Comparison of ENCODE assay signal across 1 cellular context in the genomic region with DNA sequence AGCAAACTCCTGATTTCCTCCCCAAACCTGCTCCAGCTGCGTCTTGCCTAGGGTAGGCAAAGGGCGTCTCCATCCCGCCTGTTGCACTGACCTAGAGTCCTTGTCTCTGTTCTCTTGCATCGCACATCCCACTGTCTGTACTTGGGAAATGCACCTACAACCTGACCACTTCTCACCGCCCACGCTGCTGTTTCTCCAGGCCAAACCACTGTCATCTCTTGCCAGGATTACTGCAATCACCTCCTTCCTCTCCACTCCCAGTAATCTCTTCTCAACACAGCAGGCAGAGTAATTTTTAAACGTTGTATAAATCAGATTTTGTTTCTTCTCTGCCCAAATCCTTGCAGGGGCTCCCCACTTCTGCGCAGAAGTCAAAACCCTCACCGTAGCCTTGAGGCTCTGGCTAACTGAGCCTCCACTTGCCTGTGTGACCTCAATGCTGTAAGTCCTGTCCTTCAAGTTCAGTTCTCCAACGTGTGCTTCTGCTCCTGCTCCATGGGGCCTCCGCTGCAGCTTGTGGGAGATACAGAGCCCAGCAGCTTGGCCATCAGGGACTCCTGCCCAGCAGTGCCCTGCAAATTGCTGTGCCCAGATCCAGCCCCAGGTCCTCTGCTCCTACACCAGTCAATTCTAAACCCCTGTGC.
TF ChIP-seq lines count a peak whose summit lies in the region.

No MANE protein-coding gene starts in this region.

TF ChIP-seq in H1, 55 proteins besides CTCF, POLR2A, EP300 and RAD21:
- no peak for TF ChIP-seq HDAC6 (IDR thresholded peaks at IDR 0.05; ENCODE audit: low read depth, low read length)
- no peak for TF ChIP-seq GABPA (IDR thresholded peaks at IDR 0.05; ENCODE audit: borderline replicate concordance, insufficient read depth, low read length)
- TF ChIP-seq YY1 (IDR thresholded peaks at IDR 0.05; ENCODE audit: low read depth, low read length) = no peak
- no peak for TF ChIP-seq CEBPB (IDR thresholded peaks at IDR 0.05; ENCODE audit: low read depth, low read length)
- TF ChIP-seq MAX (IDR thresholded peaks at IDR 0.05) = no peak
- TF ChIP-seq RBBP5 (IDR thresholded peaks at IDR 0.05; ENCODE audit: borderline replicate concordance, low read depth, low read length) = no peak
- no peak for TF ChIP-seq SIX5 (IDR thresholded peaks at IDR 0.05; ENCODE audit: low read depth, low read length)
- TF ChIP-seq JUN (IDR thresholded peaks at IDR 0.05; ENCODE audit: low read depth, low read length) = no peak
- TF ChIP-seq MAFK (IDR thresholded peaks at IDR 0.05; ENCODE audit: low read depth, low read length) = no peak
- TF ChIP-seq EZH2 (IDR thresholded peaks at IDR 0.05; ENCODE audit: low read depth, low read length, severe bottlenecking) = no peak
- TF ChIP-seq FOSL1 (IDR thresholded peaks at IDR 0.05; ENCODE audit: insufficient read depth, low read depth, low read length) = no peak
- TF ChIP-seq TBP (IDR thresholded peaks at IDR 0.05; ENCODE audit: low read depth, low read length) = no peak
- no peak for TF ChIP-seq TCF12 (IDR thresholded peaks at IDR 0.05; ENCODE audit: low read depth, low read length)
- TF ChIP-seq, protein P1, sequence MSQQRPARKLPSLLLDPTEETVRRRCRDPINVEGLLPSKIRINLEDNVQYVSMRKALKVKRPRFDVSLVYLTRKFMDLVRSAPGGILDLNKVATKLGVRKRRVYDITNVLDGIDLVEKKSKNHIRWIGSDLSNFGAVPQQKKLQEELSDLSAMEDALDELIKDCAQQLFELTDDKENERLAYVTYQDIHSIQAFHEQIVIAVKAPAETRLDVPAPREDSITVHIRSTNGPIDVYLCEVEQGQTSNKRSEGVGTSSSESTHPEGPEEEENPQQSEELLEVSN (IDR thresholded peaks at IDR 0.05) = no peak
- no peak for TF ChIP-seq SP2 (IDR thresholded peaks at IDR 0.05; ENCODE audit: low read length)
- TF ChIP-seq TEAD4 (IDR thresholded peaks at IDR 0.05; ENCODE audit: low read depth, low read length) = no peak
- TF ChIP-seq BCL11A (IDR thresholded peaks at IDR 0.05; ENCODE audit: low read depth in 2 of 2, low read length in 2 of 2) = no peak
